Comparison of ENCODE assay signal across 8 cellular contexts in genomic region chr22:45263790-45264269, GRCh38. TPM values are rescaled to one million over a fixed set of nuclear protein-coding genes. Genes with fewer than 3 reads are reported as not detected.
A peak's percentile ranks its signal among the peaks of the same experiment; 100 is the strongest.
DNase-seq lines count a peak whose midpoint lies in the region; ATAC-seq, FAIRE-seq and TF ChIP-seq lines count a peak whose summit lies in the region.

No MANE protein-coding gene starts in this region.

- H3K27ac ChIP-seq in HCT116 (ENCODE audit: low read depth, low read length): peak overlapping the region; percentile 13; the same call in 1 of the 2 replicates
- peak overlapping the region in 5 of 8 donors; percentile 45 to 67 (median 60) for H3K27ac ChIP-seq in spleen

- peak; percentile 30 for FAIRE-seq in islet of Langerhans (lab: Jason Lieb, UNC)

- H3K9ac ChIP-seq in HCT116 (ENCODE audit: low read length): peak overlapping the region; percentile 37

- H3K36me3 Mint-ChIP-seq in brain: no peaks in the 10 kb centered on the region
- H3K36me3 Mint-ChIP-seq in activated T-helper 2 cell treated with anti-CD3 and anti-CD28 coated beads, Interferon-gamma antibody, Interleukin-2, Interleukin-4, amounts not matched to agents 10 μg/mL and 5 μg/mL and 100 μg/mL, durations not matched to agents 14 hours and 24 hours and 36 hours (ENCODE audit: low read depth): no peaks in the 10 kb centered on the region

- H3K36me3 ChIP-seq in HCT116 (ENCODE audit: control insufficient read depth in 1 of 2, insufficient read depth in 2 of 2, low read length in 2 of 2) (no peaks in the 10 kb centered on the region), spleen (no peaks in the 10 kb centered on the region)

- WGBS in spleen, 5 donors: 20 to 33% (median 22%) methylated on average over 11 of the region's 11 CpGs

- H3K4me1 ChIP-seq in HCT116 (ENCODE audit: control insufficient read depth in 1 of 2, insufficient read depth in 2 of 2, low read length in 2 of 2): peaks cover 8 to 25% of the 10 kb centered on the region in 2 experiments; a peak in 3 of 4 replicates
- H3K4me1 ChIP-seq in spleen: peaks cover 17 to 52% (median 39%) of the 10 kb centered on the region in 6 donors

- peaks cover 5% of the 10 kb centered on the region for H3K27me3 Mint-ChIP-seq in brain
- peaks cover 23% of the 10 kb centered on the region for H3K27me3 Mint-ChIP-seq in activated T-helper 2 cell treated with anti-CD3 and anti-CD28 coated beads, Interferon-gamma antibody, Interleukin-2, Interleukin-4, amounts not matched to agents 10 μg/mL and 5 μg/mL and 100 μg/mL, durations not matched to agents 14 hours and 24 hours and 36 hours (ENCODE audit: low read depth)

- peak overlapping the region; percentile 51 for H3K4me2 ChIP-seq in HCT116 (ENCODE audit: low read length)

- RAD21 ChIA-PET in HCT116 (lab: Charles Lee; ENCODE audit: low non-redundant PET in 1 of 2, low total read pairs in 2 of 2, uncharacterized antibody in 2 of 2, unreplicated experiment in 2 of 2): no interaction called here

- DNase-seq in GM12865 (ENCODE audit: low read depth) (peak; percentile 88), HCT116 (ENCODE audit: low read depth, low spot score) (peak; percentile 46), NB4 (ENCODE audit: low read depth) (peak; percentile 86), spleen (peak; percentile 85), activated T-cell treated with anti-CD3 and anti-CD28 coated beads for 4 hours (no peak)
- no peak for DNase-seq in activated T-helper 2 cell treated with anti-CD3 and anti-CD28 coated beads, Interferon-gamma antibody, Interleukin-2, Interleukin-4, amounts not matched to agents 10 μg/mL and 5 μg/mL and 100 μg/mL, durations not matched to agents 14 hours and 24 hours and 36 hours (ENCODE audit: low spot score)

- no peak overlapping the region for H3K4me3 ChIP-seq in GM12865 (ENCODE audit: low read depth, low read length)
- no peak overlapping the region for H3K4me3 ChIP-seq in HCT116 (replicated peaks in 1 of 2; ENCODE audit: low read depth in 1 of 2, low read length in 2 of 2)
- H3K4me3 ChIP-seq in NB4 (ENCODE audit: low read depth, low read length): peak overlapping the region; percentile 16
- no peak overlapping the region for H3K4me3 ChIP-seq in spleen

- no peaks in the 10 kb centered on the region for H3K9me2 ChIP-seq in HCT116 (ENCODE audit: insufficient read depth)

- intact Hi-C loops in HCT116 (cut with micrococcal nuclease) (loop anchor here (2.0 kb wide), 1 partner anchor 161 kb away; no protein-coding TSS in a partner anchor), spleen (cut with DNase I; ENCODE audit: low total_unique reads) (no loop called here)
- intact Hi-C loops in activated T-helper 2 cell treated with anti-CD3 and anti-CD28 coated beads, Interferon-gamma antibody, Interleukin-2, Interleukin-4, amounts not matched to agents 10 μg/mL and 5 μg/mL and 100 μg/mL, durations not matched to agents 14 hours and 24 hours and 36 hours (cut with micrococcal nuclease): loop anchor here (10.0 kb wide), 1 partner anchor 291 kb away; no protein-coding TSS in a partner anchor

- no peaks in the 10 kb centered on the region for H3K79me2 ChIP-seq in HCT116 (ENCODE audit: insufficient read depth, low read length)

- peak; percentile 76 for TF ChIP-seq CTCF in GM12865 (IDR thresholded peaks at IDR 0.05; ENCODE audit: insufficient read depth, low read depth, low read length, missing control alignments)
- peak; percentile 58 to 77 (median 66) for TF ChIP-seq CTCF in HCT116 (IDR thresholded peaks at IDR 0.05 in 2 of 3, conservative IDR thresholded peaks at IDR 0.05 in 1 of 3; ENCODE audit: borderline replicate concordance in 1 of 3, insufficient read depth in 1 of 3, low read depth in 2 of 3, low read length in 2 of 3)
- peak; percentile 47 for TF ChIP-seq CTCF in NB4 (IDR thresholded peaks at IDR 0.05; ENCODE audit: low read depth, low read length)
- TF ChIP-seq CTCF in brain (conservative IDR thresholded peaks at IDR 0.05): peak; percentile 64 to 80
- TF ChIP-seq CTCF in spleen (IDR thresholded peaks at IDR 0.05 in 8 of 11, conservative IDR thresholded peaks at IDR 0.05 in 3 of 11): peak in 10 of 11 experiments; percentile 26 to 74 (median 64)

- no peaks in the 10 kb centered on the region for H3K9me3 Mint-ChIP-seq in brain
- no peaks in the 10 kb centered on the region for H3K9me3 Mint-ChIP-seq in activated T-helper 2 cell treated with anti-CD3 and anti-CD28 coated beads, Interferon-gamma antibody, Interleukin-2, Interleukin-4, amounts not matched to agents 10 μg/mL and 5 μg/mL and 100 μg/mL, durations not matched to agents 14 hours and 24 hours and 36 hours

- no peak for TF ChIP-seq POLR2A in HCT116 (IDR thresholded peaks at IDR 0.05; ENCODE audit: borderline replicate concordance, extremely low read depth, insufficient read depth, insufficient read length)
- TF ChIP-seq POLR2A in NB4 (IDR thresholded peaks at IDR 0.05; ENCODE audit: extremely low read depth, insufficient read length): no peak
- no peak for TF ChIP-seq POLR2A in spleen (IDR thresholded peaks at IDR 0.05)

- H3K27me3 ChIP-seq in HCT116 (ENCODE audit: insufficient read depth, low read length) (no peaks in the 10 kb centered on the region), spleen (replicated peaks in 1 of 7) (peaks cover 0 to 12% (median 0%) of the 10 kb centered on the region in 7 donors)

- CTCF ChIA-PET in HCT116 (lab: Charles Lee): no interaction called here

- H3K27ac Mint-ChIP-seq in brain: peak overlapping the region; percentile 4 to 78 (median 53)
- no peak overlapping the region for H3K27ac Mint-ChIP-seq in activated T-helper 2 cell treated with anti-CD3 and anti-CD28 coated beads, Interferon-gamma antibody, Interleukin-2, Interleukin-4, amounts not matched to agents 10 μg/mL and 5 μg/mL and 100 μg/mL, durations not matched to agents 14 hours and 24 hours and 36 hours

- H3K4me3 Mint-ChIP-seq in brain: peak overlapping the region in 2 of 5 experiments; percentile 19 to 37
- H3K4me3 Mint-ChIP-seq in activated T-helper 2 cell treated with anti-CD3 and anti-CD28 coated beads, Interferon-gamma antibody, Interleukin-2, Interleukin-4, amounts not matched to agents 10 μg/mL and 5 μg/mL and 100 μg/mL, durations not matched to agents 14 hours and 24 hours and 36 hours (ENCODE audit: low read depth): no peak overlapping the region

- ATAC-seq in HCT116: peak; percentile 95

- POLR2A ChIA-PET in HCT116 (lab: Charles Lee): no interaction called here

- H3K9me3 ChIP-seq in HCT116 (ENCODE audit: control insufficient read depth in 1 of 2, insufficient read depth in 1 of 2, low read depth in 1 of 2, low read length in 2 of 2): no peaks in the 10 kb centered on the region
- no peaks in the 10 kb centered on the region for H3K9me3 ChIP-seq in spleen

- BruUV-seq in HCT116 (replicated peaks; lab: Mats Ljungman, UMichigan): no TSS peak

- TF ChIP-seq RAD21 in HCT116 (IDR thresholded peaks at IDR 0.05; ENCODE audit: low read depth): peak; percentile 89

- H2AFZ ChIP-seq in HCT116 (ENCODE audit: low read depth, low read length, poor library complexity, severe bottlenecking): peak overlapping the region; percentile 96

- peaks cover 20% of the 10 kb centered on the region for H3K4me1 Mint-ChIP-seq in brain
- H3K4me1 Mint-ChIP-seq in activated T-helper 2 cell treated with anti-CD3 and anti-CD28 coated beads, Interferon-gamma antibody, Interleukin-2, Interleukin-4, amounts not matched to agents 10 μg/mL and 5 μg/mL and 100 μg/mL, durations not matched to agents 14 hours and 24 hours and 36 hours (ENCODE audit: low read depth): peaks cover 2% of the 10 kb centered on the region

- H4K20me1 ChIP-seq in HCT116 (ENCODE audit: insufficient read depth): no peaks in the 10 kb centered on the region

TF ChIP-seq in HCT116, 20 proteins besides CTCF, POLR2A, EP300 and RAD21 (continues in another document):
- TF ChIP-seq ZNF274 (IDR thresholded peaks at IDR 0.05; ENCODE audit: low read depth, low read length) (no peak), FOSL1 (IDR thresholded peaks at IDR 0.05; ENCODE audit: low read depth) (no peak), SRF (IDR thresholded peaks at IDR 0.05; ENCODE audit: low read depth) (no peak), TCF7L2 (IDR thresholded peaks at IDR 0.05; ENCODE audit: borderline replicate concordance, extremely low read depth, insufficient read depth, insufficient read length) (no peak), EZH2phosphoT487 (IDR thresholded peaks at IDR 0.05; ENCODE audit: borderline replicate concordance) (no peak), ELF1 (IDR thresholded peaks at IDR 0.05; ENCODE audit: borderline replicate concordance, low read depth) (no peak)
- TF ChIP-seq, protein P1, sequence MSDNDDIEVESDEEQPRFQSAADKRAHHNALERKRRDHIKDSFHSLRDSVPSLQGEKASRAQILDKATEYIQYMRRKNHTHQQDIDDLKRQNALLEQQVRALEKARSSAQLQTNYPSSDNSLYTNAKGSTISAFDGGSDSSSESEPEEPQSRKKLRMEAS (IDR thresholded peaks at IDR 0.05): peak; percentile 98

RNA-seq across cellular contexts. Expression of gene UPK3A, which starts 20.9 kb away (rescaled TPM):
- total RNA-seq in HCT116 (2021; ENCODE audit: unreplicated experiment) (not detected), spleen (1 to 10 TPM in 1 of 7 donors, under 1 TPM in 1, not detected in 5; 0.79 to 1.4 TPM)
- polyA plus RNA-seq in HCT116 (2012): 0.12 and 0.16 TPM in 2 replicates
- polyA plus RNA-seq in brain (ENCODE audit: insufficient read depth, low read depth, low replicate concordance) (13.6 TPM), spleen (1 to 10 TPM in 2 of 3 donors, under 1 TPM in 1; 0.35 to 2.7 (median 2.4) TPM)
- total RNA-seq in activated T-helper 2 cell treated with anti-CD3 and anti-CD28 coated beads, Interferon-gamma antibody, Interleukin-2, Interleukin-4, amounts not matched to agents 10 μg/mL and 5 μg/mL and 100 μg/mL, durations not matched to agents 14 hours and 24 hours and 36 hours: not detected in 2 replicates

RNA-seq across cellular contexts. Expression of gene KIAA0930, which starts 23.1 kb away (rescaled TPM):
- total RNA-seq in HCT116 (2021; ENCODE audit: unreplicated experiment): 60.9 TPM
- 38.5 and 42.6 TPM in 2 replicates for polyA plus RNA-seq in HCT116 (2012)
- 135 TPM for polyA plus RNA-seq in brain (ENCODE audit: insufficient read depth, low read depth, low replicate concordance)
- total RNA-seq in spleen: 10 to 100 TPM; 35.5 to 93.1 (median 73.7) TPM
- 10 to 100 TPM; 32.6 to 61.5 (median 46.6) TPM for polyA plus RNA-seq in spleen
- 39.5 and 45.2 TPM in 2 replicates for total RNA-seq in activated T-helper 2 cell treated with anti-CD3 and anti-CD28 coated beads, Interferon-gamma antibody, Interleukin-2, Interleukin-4, amounts not matched to agents 10 μg/mL and 5 μg/mL and 100 μg/mL, durations not matched to agents 14 hours and 24 hours and 36 hours

RNA-seq across cellular contexts. Expression of gene FAM118A, which starts 45.9 kb away (rescaled TPM):
- total RNA-seq in HCT116 (2021; ENCODE audit: unreplicated experiment) (43.2 TPM), spleen (100 to 1,000 TPM in 2 of 7 donors, 10 to 100 TPM in 5; 42.2 to 127 (median 64.6) TPM)
- polyA plus RNA-seq in HCT116 (2012): 21.3 and 22.5 TPM in 2 replicates
- polyA plus RNA-seq in brain (ENCODE audit: insufficient read depth, low read depth, low replicate concordance) (6.1 TPM), spleen (100 to 1,000 TPM in 1 of 3 donors, 10 to 100 TPM in 2; 13.0 to 205 (median 22.7) TPM)
- 30.7 and 37.5 TPM in 2 replicates for total RNA-seq in activated T-helper 2 cell treated with anti-CD3 and anti-CD28 coated beads, Interferon-gamma antibody, Interleukin-2, Interleukin-4, amounts not matched to agents 10 μg/mL and 5 μg/mL and 100 μg/mL, durations not matched to agents 14 hours and 24 hours and 36 hours

Comparison
In these comparisons a context has a peak if more than half of its experiments do, and no peak if none do; other contexts are left out.
1. DNase-seq: peak in GM12865 (single experiment), HCT116 (single experiment), NB4 (single experiment) and spleen (single experiment); none in activated T-helper 2 cell treated with anti-CD3 and anti-CD28 coated beads, Interferon-gamma antibody, Interleukin-2, Interleukin-4, amounts not matched to agents 10 μg/mL and 5 μg/mL and 100 μg/mL, durations not matched to agents 14 hours and 24 hours and 36 hours (single experiment) and activated T-cell treated with anti-CD3 and anti-CD28 coated beads for 4 hours (single experiment).
2. Peak in every context shown above with its lines, with median percentiles within 50 percentile points of each other: CTCF ChIP-seq.